ENCODE assay signal across 15 cellular contexts in genomic region chr6:51743999-51744398, GRCh38.
DNase-seq lines count a peak whose midpoint lies in the region; ATAC-seq and TF ChIP-seq lines count a peak whose summit lies in the region.
"Had no signal": no experiment of that assay in that cellular context is flagged by ENCODE, and none has a peak within 500 bp of the region (broad histone marks: within the 10 kb centered on the region; RNA-seq: fewer than 3 reads in every experiment).

No MANE protein-coding gene starts in this region.

- no peaks in the 10 kb centered on the region for H3K36me3 ChIP-seq in breast epithelium
- H3K36me3 ChIP-seq in hepatocyte (replicated peaks; ENCODE audit: insufficient read depth, low read depth): no peaks in the 10 kb centered on the region
- H3K36me3 ChIP-seq: SJCRH30 had no signal

- H3K27me3 ChIP-seq in breast epithelium (no peaks in the 10 kb centered on the region), hepatocyte (no peaks in the 10 kb centered on the region)
- H3K27me3 ChIP-seq: SJCRH30 had no signal

- CTCF ChIA-PET in MCF 10A (lab: Yijun Ruan, JAX): interaction anchor here (0.6 kb wide), 2 partner anchors 73 to 174 kb away, joined by 4 read pairs; no protein-coding TSS in a partner anchor

- no peak overlapping the region for H2AFZ ChIP-seq in hepatocyte

- no TSS peak for BruUV-seq in MCF 10A (replicated peaks; lab: Mats Ljungman, UMichigan)

- H3K4me3 Mint-ChIP-seq in MCF 10A (ENCODE audit: unreplicated experiment): no peak overlapping the region
- H3K4me3 Mint-ChIP-seq: CD14-positive monocyte had no signal

- H3K27ac ChIP-seq in breast epithelium (no peak overlapping the region), hepatocyte (no peak overlapping the region)
- H3K27ac ChIP-seq: SJCRH30 had no signal

- no peaks in the 10 kb centered on the region for H3K79me2 ChIP-seq in hepatocyte

- no peaks in the 10 kb centered on the region for H3K9me2 ChIP-seq in hepatocyte (replicated peaks; ENCODE audit: insufficient read depth)

- H3K27me3 Mint-ChIP-seq in MCF 10A (ENCODE audit: insufficient read depth, unreplicated experiment): no peaks in the 10 kb centered on the region

- H3K4me2 ChIP-seq in hepatocyte: no peak overlapping the region

- H3K4me3 ChIP-seq in breast epithelium (no peak overlapping the region), hepatocyte (no peak overlapping the region)
- H3K4me3 ChIP-seq: SJCRH30 had no signal

- ATAC-seq in left cardiac atrium (no peak), GM21786 (IDR thresholded peaks at IDR 0.05; ENCODE audit: unreplicated experiment) (no peak), HG03045 (IDR thresholded peaks at IDR 0.05; ENCODE audit: unreplicated experiment) (no peak)

- no peaks in the 10 kb centered on the region for H3K9me3 ChIP-seq in breast epithelium
- H3K9me3 ChIP-seq in hepatocyte (ENCODE audit: low read depth): no peaks in the 10 kb centered on the region
- H3K9me3 ChIP-seq: SJCRH30 had no signal

- no peaks in the 10 kb centered on the region for H3K36me3 Mint-ChIP-seq in MCF 10A (ENCODE audit: insufficient read depth, unreplicated experiment)
- H3K36me3 Mint-ChIP-seq: CD14-positive monocyte had no signal

- no peaks in the 10 kb centered on the region for H3K4me1 Mint-ChIP-seq in MCF 10A (ENCODE audit: insufficient read depth, unreplicated experiment)
- H3K4me1 Mint-ChIP-seq: CD14-positive monocyte had no signal

- intact Hi-C loops in MCF 10A (cut with micrococcal nuclease) (no loop called here), breast epithelium (cut with DNase I; ENCODE audit: low total_unique reads) (no loop called here), left cardiac atrium (cut with DNase I) (no loop called here)

- TF ChIP-seq CTCF in MCF 10A (IDR thresholded peaks at IDR 0.05; ENCODE audit: unreplicated experiment) (no peak), breast epithelium (IDR thresholded peaks at IDR 0.05) (no peak), hepatocyte (IDR thresholded peaks at IDR 0.05; ENCODE audit: poor library complexity) (no peak)

- H3K27ac Mint-ChIP-seq in MCF 10A (ENCODE audit: low read depth, unreplicated experiment): no peak overlapping the region
- H3K27ac Mint-ChIP-seq: CD14-positive monocyte had no signal

- H3K4me1 ChIP-seq in breast epithelium (no peaks in the 10 kb centered on the region), hepatocyte (ENCODE audit: insufficient read depth) (no peaks in the 10 kb centered on the region)
- H3K4me1 ChIP-seq: SJCRH30 had no signal

- no peaks in the 10 kb centered on the region for H4K20me1 ChIP-seq in hepatocyte (ENCODE audit: insufficient read depth, poor library complexity, severe bottlenecking)

- TF ChIP-seq POLR2A in breast epithelium (IDR thresholded peaks at IDR 0.05): no peak

- DNase-seq in MCF 10A (ENCODE audit: unreplicated experiment) (peak; percentile 4), breast epithelium (ENCODE audit: low spot score in 2 of 2) (no peak), RPMI8226 (peak; percentile 3), hepatocyte (ENCODE audit: low spot score) (peak; percentile 8), left cardiac atrium (no peak), DMS79 treated with DMSO at 0.1 percent for 48 hours (lab: John Stamatoyannopoulos, UW) (no peak)
- DNase-seq: KG1, NCI-H1048, NCI-H2081 treated with DMSO at 0.1 percent for 48 hours, NCI-H226, NCI-H526 treated with DMSO at 0.1 percent for 48 hours, SJCRH30 had no signal

- peaks cover 6% of the 10 kb centered on the region for H3K9me3 Mint-ChIP-seq in MCF 10A (ENCODE audit: unreplicated experiment)
- H3K9me3 Mint-ChIP-seq: CD14-positive monocyte had no signal

- POLR2A ChIA-PET in MCF 10A (lab: Yijun Ruan, JAX): interaction anchor here (0.6 kb wide), 1 partner anchor 13 kb away, joined by 3 read pairs; no protein-coding TSS in a partner anchor

- 82% methylated on average over 2 of the region's 2 CpGs for WGBS in hepatocyte (ENCODE audit: low lambda C conversion rate, missing lambda C conversion rate)

Comparison
In these comparisons a context has a peak if more than half of its experiments do, and no peak if none do; other contexts are left out.
1. DNase-seq: peak in MCF 10A (single experiment), RPMI8226 (single experiment) and hepatocyte (single experiment); none in breast epithelium (0 of 2), left cardiac atrium (single experiment) and DMS79 treated with DMSO at 0.1 percent for 48 hours (single experiment).